Comparison of ENCODE assay signal across 8 cellular contexts in the genomic region with DNA sequence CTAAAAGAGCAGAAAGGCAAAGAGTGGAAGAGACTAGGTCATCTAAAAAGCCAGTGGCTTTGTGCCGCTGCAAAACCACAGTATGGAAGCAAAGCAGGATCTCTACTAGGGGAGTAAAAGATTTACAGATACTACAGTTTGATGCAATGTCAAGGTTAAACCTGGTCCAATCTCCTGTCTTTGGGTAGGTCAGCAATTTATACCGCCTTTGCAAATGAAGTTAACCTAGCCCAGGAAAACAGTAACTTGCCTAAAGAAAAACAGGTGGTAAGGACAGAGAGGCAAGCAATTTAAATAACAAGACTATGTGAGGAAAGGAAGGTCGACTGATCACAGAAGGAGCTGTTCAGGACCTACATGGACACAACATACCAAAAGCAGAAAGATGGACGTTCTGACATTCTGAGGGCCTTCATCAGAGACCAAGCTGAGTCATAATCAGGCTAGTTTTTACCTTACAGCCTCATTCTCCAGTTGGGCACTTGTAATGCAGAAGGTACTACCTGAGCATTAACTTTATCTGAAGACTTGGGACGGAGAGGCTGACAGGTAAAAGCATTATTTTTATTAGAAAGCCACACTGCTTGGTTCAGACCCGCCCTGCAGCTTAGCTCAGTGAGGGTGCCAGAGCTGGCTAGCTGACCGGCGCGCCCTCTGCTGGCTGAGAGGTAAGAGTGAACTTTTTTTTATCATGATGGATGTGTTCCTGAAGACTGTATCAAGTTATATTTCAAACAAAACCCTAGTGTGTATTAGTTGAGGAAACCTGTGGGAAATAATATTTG. TPM values are rescaled to one million over a fixed set of nuclear protein-coding genes. Genes with fewer than 3 reads are reported as not detected.
DNase-seq lines count a peak whose midpoint lies in the region; ATAC-seq and TF ChIP-seq lines count a peak whose summit lies in the region.

No MANE protein-coding gene starts in this region.

- DNase-seq in AG08396 (ENCODE audit: low spot score) (peak; percentile 77), NCI-H446 (lab: John Stamatoyannopoulos, UW) (peak; percentile 30 to 74), coronary artery (ENCODE audit: low spot score) (peak; percentile 82), left lobe of liver (ENCODE audit: low spot score) (peak; percentile 75)
- DNase-seq in activated CD4-positive, alpha-beta T cell treated with anti-CD3 and anti-CD28 coated beads, Interleukin-2, amount 10 ng/mL, durations not matched to agents 24 days and 14 days: peak; percentile 94
- peak; percentile 84 for DNase-seq in stimulated activated CD4-positive, alpha-beta T cell treated with anti-CD3 and anti-CD28 coated beads, Interleukin-4, amount 100 ng/mL, for 24 hours

- H3K9me3 Mint-ChIP-seq in activated CD4-positive, alpha-beta T cell treated with anti-CD3 and anti-CD28 coated beads, Interleukin-2, amount 10 ng/mL, durations not matched to agents 24 days and 14 days: no peaks in the 10 kb centered on the region

- H3K27ac ChIP-seq in coronary artery: no peak overlapping the region

- H3K36me3 Mint-ChIP-seq in activated CD4-positive, alpha-beta T cell treated with anti-CD3 and anti-CD28 coated beads, Interleukin-2, amount 10 ng/mL, durations not matched to agents 24 days and 14 days (ENCODE audit: low read depth): no peaks in the 10 kb centered on the region

- ATAC-seq in GM18868 (IDR thresholded peaks at IDR 0.05; ENCODE audit: unreplicated experiment): peak; percentile 80
- ATAC-seq in HG03175 (IDR thresholded peaks at IDR 0.05; ENCODE audit: unreplicated experiment): peak; percentile 85
- ATAC-seq in left lobe of liver: peak; percentile 96

- H3K4me3 Mint-ChIP-seq in activated CD4-positive, alpha-beta T cell treated with anti-CD3 and anti-CD28 coated beads, Interleukin-2, amount 10 ng/mL, durations not matched to agents 24 days and 14 days: peak overlapping the region; percentile 65

- intact Hi-C loops in activated CD4-positive, alpha-beta T cell treated with anti-CD3 and anti-CD28 coated beads, Interleukin-2, amount 10 ng/mL, durations not matched to agents 24 days and 14 days (cut with micrococcal nuclease): loop anchor here (1.0 to 10.0 kb wide), 4 partner anchors 104 to 483 kb away; no protein-coding TSS in a partner anchor

- no peaks in the 10 kb centered on the region for H3K27me3 Mint-ChIP-seq in activated CD4-positive, alpha-beta T cell treated with anti-CD3 and anti-CD28 coated beads, Interleukin-2, amount 10 ng/mL, durations not matched to agents 24 days and 14 days

- H3K27ac Mint-ChIP-seq in activated CD4-positive, alpha-beta T cell treated with anti-CD3 and anti-CD28 coated beads, Interleukin-2, amount 10 ng/mL, durations not matched to agents 24 days and 14 days: peak overlapping the region; percentile 87

- no peak overlapping the region for H3K4me3 ChIP-seq in coronary artery

- peak; percentile 89 for TF ChIP-seq CTCF in coronary artery (IDR thresholded peaks at IDR 0.05)

- H3K4me1 Mint-ChIP-seq in activated CD4-positive, alpha-beta T cell treated with anti-CD3 and anti-CD28 coated beads, Interleukin-2, amount 10 ng/mL, durations not matched to agents 24 days and 14 days: peaks cover 39% of the 10 kb centered on the region

RNA-seq across cellular contexts. Expression of a gene that starts 15.9 kb away (rescaled TPM):
- not detected in 2 replicates for total RNA-seq in activated CD4-positive, alpha-beta T cell treated with anti-CD3 and anti-CD28 coated beads, Interleukin-2, amount 10 ng/mL, durations not matched to agents 24 days and 14 days
- total RNA-seq in left lobe of liver: not detected
